Comparison of ENCODE assay signal across 11 cellular contexts in the genomic region with DNA sequence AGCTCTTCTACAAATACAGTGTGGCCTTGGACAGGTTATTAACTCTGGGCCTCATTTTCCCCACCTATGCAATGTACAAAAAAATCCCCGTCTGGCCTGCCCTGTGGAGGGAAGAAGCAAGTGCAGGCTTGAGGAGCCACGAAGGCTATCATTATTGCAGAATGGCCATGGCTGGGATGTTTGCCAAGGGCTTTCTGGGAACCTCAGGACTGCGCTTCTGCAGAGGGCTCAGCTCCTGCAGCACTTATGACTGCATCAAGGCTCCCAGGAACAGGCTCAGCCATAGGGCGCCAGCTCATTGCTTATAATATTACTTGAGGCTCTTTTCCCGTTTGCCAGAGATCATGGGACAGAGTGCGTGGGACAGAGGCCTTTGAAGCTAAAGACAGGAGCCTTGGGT. TPM values are rescaled to one million over a fixed set of nuclear protein-coding genes. Genes with fewer than 3 reads are reported as not detected.
DNase-seq lines count a peak whose midpoint lies in the region; ATAC-seq and TF ChIP-seq lines count a peak whose summit lies in the region.
"Had no signal": no experiment of that assay in that cellular context is flagged by ENCODE, and none has a peak within 500 bp of the region (broad histone marks: within the 10 kb centered on the region; RNA-seq: fewer than 3 reads in every experiment).

No MANE protein-coding gene starts in this region.

- H3K27me3 Mint-ChIP-seq in T-helper 2 cell treated with Interferon-gamma antibody and Interleukin-4, amounts not matched to agents 5 μg/mL and 100 μg/mL, for 36 hours (ENCODE audit: low read depth), result no peaks in the 10 kb centered on the region
- H3K27me3 Mint-ChIP-seq: stimulated activated naive B cell treated with anti-CD40 and anti-IgM and Interleukin-4, amounts not matched to agents 10 μg/mL and 1 μg/mL and 100 μg/mL, for 72 hours had no signal

- no peak for ATAC-seq in GM19467 (IDR thresholded peaks at IDR 0.05; ENCODE audit: unreplicated experiment)
- ATAC-seq in GM18868 (IDR thresholded peaks at IDR 0.05; ENCODE audit: unreplicated experiment), result no peak
- ATAC-seq in GM21619 (IDR thresholded peaks at IDR 0.05; ENCODE audit: unreplicated experiment), result no peak
- ATAC-seq: stimulated activated naive B cell treated with anti-CD40 and anti-IgM and Interleukin-4, amounts not matched to agents 10 μg/mL and 1 μg/mL and 100 μg/mL, for 72 hours had no signal

- intact Hi-C loops in esophagus squamous epithelium (cut with DNase I), result no loop called here

- no peaks in the 10 kb centered on the region for H3K27me3 ChIP-seq in esophagus squamous epithelium

- peaks cover 45 to 100% (median 67%) of the 10 kb centered on the region in 3 donors for H3K4me1 ChIP-seq in esophagus squamous epithelium

- no peaks in the 10 kb centered on the region for H3K9me3 ChIP-seq in esophagus squamous epithelium

- H3K27ac ChIP-seq in esophagus squamous epithelium, result peak overlapping the region; percentile 27 to 76 (median 50)

- peak overlapping the region; percentile 9 for H3K27ac Mint-ChIP-seq in T-helper 2 cell treated with Interferon-gamma antibody and Interleukin-4, amounts not matched to agents 5 μg/mL and 100 μg/mL, for 36 hours

- TF ChIP-seq CTCF in esophagus squamous epithelium (IDR thresholded peaks at IDR 0.05), result peak in 2 of 6 experiments; percentile 31 to 51
- TF ChIP-seq CTCF in retinal pigment epithelial cell (conservative IDR thresholded peaks at IDR 0.05; ENCODE audit: low read depth, low read length), result peak; percentile 5

- H3K4me3 Mint-ChIP-seq in T-helper 2 cell treated with Interferon-gamma antibody and Interleukin-4, amounts not matched to agents 5 μg/mL and 100 μg/mL, for 36 hours, result peak overlapping the region; percentile 18
- H3K4me3 Mint-ChIP-seq: stimulated activated naive B cell treated with anti-CD40 and anti-IgM and Interleukin-4, amounts not matched to agents 10 μg/mL and 1 μg/mL and 100 μg/mL, for 72 hours had no signal

- H3K36me3 Mint-ChIP-seq in T-helper 2 cell treated with Interferon-gamma antibody and Interleukin-4, amounts not matched to agents 5 μg/mL and 100 μg/mL, for 36 hours (ENCODE audit: low read depth), result peaks cover 15% of the 10 kb centered on the region
- H3K36me3 Mint-ChIP-seq: stimulated activated naive B cell treated with anti-CD40 and anti-IgM and Interleukin-4, amounts not matched to agents 10 μg/mL and 1 μg/mL and 100 μg/mL, for 72 hours had no signal

- TF ChIP-seq POLR2A in esophagus squamous epithelium (IDR thresholded peaks at IDR 0.05), result no peak

- H3K9me3 Mint-ChIP-seq in T-helper 2 cell treated with Interferon-gamma antibody and Interleukin-4, amounts not matched to agents 5 μg/mL and 100 μg/mL, for 36 hours, result peaks cover 10% of the 10 kb centered on the region
- H3K9me3 Mint-ChIP-seq: stimulated activated naive B cell treated with anti-CD40 and anti-IgM and Interleukin-4, amounts not matched to agents 10 μg/mL and 1 μg/mL and 100 μg/mL, for 72 hours had no signal

- H3K4me1 Mint-ChIP-seq in T-helper 2 cell treated with Interferon-gamma antibody and Interleukin-4, amounts not matched to agents 5 μg/mL and 100 μg/mL, for 36 hours (ENCODE audit: low read depth), result peaks cover 84% of the 10 kb centered on the region

- no peak for DNase-seq in T-helper 2 cell treated with Interferon-gamma antibody and Interleukin-4, amounts not matched to agents 5 μg/mL and 100 μg/mL, for 36 hours (ENCODE audit: low spot score)
- DNase-seq in T-helper 2 cell (no peak), OCI-M1 (lab: John Stamatoyannopoulos, UW) (peak; percentile 53), esophagus squamous epithelium (lab: John Stamatoyannopoulos, UW) (no peak), retinal pigment epithelial cell (ENCODE audit: low read depth) (peak; percentile 52)
- DNase-seq: NCI-H187 treated with DMSO at 0.1 percent for 48 hours; stimulated activated naive B cell treated with anti-CD40 and anti-IgM and Interleukin-4, amounts not matched to agents 10 μg/mL and 1 μg/mL and 100 μg/mL, for 72 hours had no signal

- 12 to 40% methylated on average over 1 to 5 of the region's 6 CpGs for WGBS in esophagus squamous epithelium, 2 donors

- H3K4me3 ChIP-seq in esophagus squamous epithelium (no peak overlapping the region), retinal pigment epithelial cell (ENCODE audit: low read length) (no peak overlapping the region)

- no peaks in the 10 kb centered on the region for H3K36me3 ChIP-seq in esophagus squamous epithelium

RNA-seq across cellular contexts. Expression of a gene that starts 20.5 kb away (rescaled TPM):
- total RNA-seq in esophagus squamous epithelium, result under 1 TPM in 2 of 4 donors, not detected in 2; under 0.01 to 0.15 TPM
- total RNA-seq: pulmonary artery endothelial cell had no signal

RNA-seq across cellular contexts. Expression of a gene that starts 33.3 kb away (rescaled TPM):
- 10 to 100 TPM; 34.1 to 51.7 (median 44.8) TPM for total RNA-seq in esophagus squamous epithelium

Comparison
In these comparisons a context has a peak if more than half of its experiments do, and no peak if none do; other contexts are left out.
1. DNase-seq: peak in OCI-M1 (single experiment) and retinal pigment epithelial cell (single experiment); none in T-helper 2 cell treated with Interferon-gamma antibody and Interleukin-4, amounts not matched to agents 5 μg/mL and 100 μg/mL, for 36 hours (single experiment), T-helper 2 cell (0 of 5) and esophagus squamous epithelium (single experiment).